12 cellular contexts compared by ENCODE assay signal in genomic region chr18:76697441-76697901, GRCh38.
DNase-seq lines count a peak whose midpoint lies in the region; ATAC-seq, FAIRE-seq and TF ChIP-seq lines count a peak whose summit lies in the region.
"Had no signal": no experiment of that assay in that cellular context is flagged by ENCODE, and none has a peak within 500 bp of the region (broad histone marks: within the 10 kb centered on the region; RNA-seq: fewer than 3 reads in every experiment).

No MANE protein-coding gene starts in this region.

- no peak for ATAC-seq in GM18870 (IDR thresholded peaks at IDR 0.05; ENCODE audit: unreplicated experiment)
- no peak for ATAC-seq in activated CD8-positive, alpha-beta T cell treated with anti-CD3 and anti-CD28 coated beads for 36 hours
- no peak for ATAC-seq in effector memory CD8-positive, alpha-beta T cell (replicated peaks)
- ATAC-seq: activated T-cell treated with anti-CD3 and anti-CD28 coated beads, Interleukin-2, amount 50 U/mL, for 4 hours had no signal

- CTCF ChIA-PET in activated CD8-positive, alpha-beta T cell treated with anti-CD3 and anti-CD28 coated beads for 36 hours (lab: Charles Lee), result interaction anchor here (2.2 kb wide), 1 partner anchor 12 kb away, joined by 11 read pairs; no protein-coding TSS in a partner anchor

- H3K27me3 Mint-ChIP-seq in astrocyte (ENCODE audit: low read depth, unreplicated experiment), result no peaks in the 10 kb centered on the region
- peaks cover 44% of the 10 kb centered on the region for H3K27me3 Mint-ChIP-seq in activated CD8-positive, alpha-beta T cell treated with anti-CD3 and anti-CD28 coated beads for 36 hours
- peaks cover 63 to 64% of the 10 kb centered on the region in 2 donors for H3K27me3 Mint-ChIP-seq in effector memory CD8-positive, alpha-beta T cell

- peak overlapping the region; percentile 45 for H3K4me3 ChIP-seq in astrocyte (ENCODE audit: insufficient read depth, low read depth, low read length)
- peak overlapping the region; percentile 41 for H3K4me3 ChIP-seq in left ventricle myocardium inferior
- H3K4me3 ChIP-seq in rectal smooth muscle tissue (ENCODE audit: low read length), result peak overlapping the region; percentile 25
- H3K4me3 ChIP-seq: lung had no signal

- DNase-seq in EH (ENCODE audit: low read depth) (peak; percentile 19), astrocyte (ENCODE audit: low read depth) (peak; percentile 46), left ventricle myocardium inferior (no peak), T-helper 2 cell (no peak)
- DNase-seq in activated CD8-positive, alpha-beta T cell treated with anti-CD3 and anti-CD28 coated beads for 36 hours, result no peak
- DNase-seq in effector memory CD8-positive, alpha-beta T cell, result no peak
- DNase-seq: activated T-cell treated with anti-CD3 and anti-CD28 coated beads, Interleukin-2, amount 50 U/mL, for 4 hours; T-helper 9 cell had no signal

- H3K27ac Mint-ChIP-seq in astrocyte (ENCODE audit: unreplicated experiment), result peak overlapping the region; percentile 68
- no peak overlapping the region for H3K27ac Mint-ChIP-seq in activated CD8-positive, alpha-beta T cell treated with anti-CD3 and anti-CD28 coated beads for 36 hours
- no peak overlapping the region for H3K27ac Mint-ChIP-seq in effector memory CD8-positive, alpha-beta T cell
- H3K27ac Mint-ChIP-seq: dendritic cell treated with granulocyte-macrophage colony-stimulating factor and Interleukin-4, amounts not matched to agents 40 ng/mL and 50 ng/mL, for 4 days had no signal

- H3K36me3 Mint-ChIP-seq in astrocyte (ENCODE audit: low read depth, unreplicated experiment), result no peaks in the 10 kb centered on the region
- H3K36me3 Mint-ChIP-seq in activated CD8-positive, alpha-beta T cell treated with anti-CD3 and anti-CD28 coated beads for 36 hours (ENCODE audit: low read depth), result no peaks in the 10 kb centered on the region
- H3K36me3 Mint-ChIP-seq in effector memory CD8-positive, alpha-beta T cell (ENCODE audit: insufficient read depth), result no peaks in the 10 kb centered on the region

- POLR2A ChIA-PET in activated CD8-positive, alpha-beta T cell treated with anti-CD3 and anti-CD28 coated beads for 36 hours (lab: Charles Lee), result no interaction called here

- intact Hi-C loops in left ventricle myocardium inferior (cut with micrococcal nuclease), result no loop called here
- intact Hi-C loops in activated CD8-positive, alpha-beta T cell treated with anti-CD3 and anti-CD28 coated beads for 36 hours (cut with micrococcal nuclease), result no loop called here

- peak overlapping the region; percentile 84 for H2AFZ ChIP-seq in astrocyte (ENCODE audit: low read depth, low read length)

- peak overlapping the region; percentile 20 for H3K4me3 Mint-ChIP-seq in astrocyte (ENCODE audit: unreplicated experiment)
- no peak overlapping the region for H3K4me3 Mint-ChIP-seq in activated CD8-positive, alpha-beta T cell treated with anti-CD3 and anti-CD28 coated beads for 36 hours
- no peak overlapping the region for H3K4me3 Mint-ChIP-seq in effector memory CD8-positive, alpha-beta T cell
- H3K4me3 Mint-ChIP-seq: activated T-cell treated with anti-CD3 and anti-CD28 coated beads, Interleukin-2, amount 50 U/mL, for 4 hours; dendritic cell treated with granulocyte-macrophage colony-stimulating factor and Interleukin-4, amounts not matched to agents 40 ng/mL and 50 ng/mL, for 4 days had no signal

- no peak for FAIRE-seq in astrocyte (lab: Jason Lieb, UNC)

- no peaks in the 10 kb centered on the region for H3K79me2 ChIP-seq in astrocyte (ENCODE audit: insufficient read depth, low read length)

- peak overlapping the region; percentile 80 for H3K4me2 ChIP-seq in astrocyte (ENCODE audit: low read length)

- no peaks in the 10 kb centered on the region for H3K9me3 Mint-ChIP-seq in astrocyte (ENCODE audit: unreplicated experiment)
- H3K9me3 Mint-ChIP-seq in activated CD8-positive, alpha-beta T cell treated with anti-CD3 and anti-CD28 coated beads for 36 hours, result no peaks in the 10 kb centered on the region
- H3K9me3 Mint-ChIP-seq in effector memory CD8-positive, alpha-beta T cell, result no peaks in the 10 kb centered on the region
- H3K9me3 Mint-ChIP-seq: activated T-cell treated with anti-CD3 and anti-CD28 coated beads, Interleukin-2, amount 50 U/mL, for 4 hours; dendritic cell treated with granulocyte-macrophage colony-stimulating factor and Interleukin-4, amounts not matched to agents 40 ng/mL and 50 ng/mL, for 4 days had no signal

- no peak overlapping the region for H3K27ac ChIP-seq in astrocyte (ENCODE audit: low read depth, low read length)
- peak overlapping the region; percentile 80 for H3K27ac ChIP-seq in left ventricle myocardium inferior (replicated peaks)
- H3K27ac ChIP-seq in rectal smooth muscle tissue (ENCODE audit: low read depth, low read length), result no peak overlapping the region

- peaks cover 10% of the 10 kb centered on the region for H3K27me3 ChIP-seq in astrocyte (ENCODE audit: insufficient read depth, low read length)
- peaks cover 71% of the 10 kb centered on the region for H3K27me3 ChIP-seq in left ventricle myocardium inferior (ENCODE audit: low read depth)
- H3K27me3 ChIP-seq in rectal smooth muscle tissue (ENCODE audit: control insufficient read depth, insufficient read depth, low read length), result no peaks in the 10 kb centered on the region

- H4K20me1 ChIP-seq in astrocyte (ENCODE audit: insufficient read depth, low read length), result no peaks in the 10 kb centered on the region

- peaks cover 4% of the 10 kb centered on the region for H3K4me1 ChIP-seq in astrocyte (ENCODE audit: insufficient read depth, low read length)
- H3K4me1 ChIP-seq in left ventricle myocardium inferior, result no peaks in the 10 kb centered on the region
- no peaks in the 10 kb centered on the region for H3K4me1 ChIP-seq in rectal smooth muscle tissue (ENCODE audit: control insufficient read depth, insufficient read depth, low read length)

- peaks cover 15% of the 10 kb centered on the region for H3K4me1 Mint-ChIP-seq in astrocyte (ENCODE audit: low read depth, unreplicated experiment)
- H3K4me1 Mint-ChIP-seq in activated CD8-positive, alpha-beta T cell treated with anti-CD3 and anti-CD28 coated beads for 36 hours (ENCODE audit: low read depth), result peaks cover 5% of the 10 kb centered on the region
- peaks cover 0 to 2% of the 10 kb centered on the region in 2 donors for H3K4me1 Mint-ChIP-seq in effector memory CD8-positive, alpha-beta T cell (ENCODE audit: low read depth in 2 of 2)

- H3K36me3 ChIP-seq in astrocyte (ENCODE audit: insufficient read depth, low read length) (no peaks in the 10 kb centered on the region), left ventricle myocardium inferior (no peaks in the 10 kb centered on the region), rectal smooth muscle tissue (ENCODE audit: control insufficient read depth, insufficient read depth, low read length) (no peaks in the 10 kb centered on the region)

- H3K9ac ChIP-seq in astrocyte (ENCODE audit: low read length) (peak overlapping the region; percentile 62), rectal smooth muscle tissue (ENCODE audit: low read length) (no peak overlapping the region)

- no peaks in the 10 kb centered on the region for H3K9me3 ChIP-seq in astrocyte (ENCODE audit: insufficient read depth, low read depth, low read length)
- peaks cover 3% of the 10 kb centered on the region for H3K9me3 ChIP-seq in left ventricle myocardium inferior (replicated peaks)

- TF ChIP-seq CTCF in astrocyte (IDR thresholded peaks at IDR 0.05; ENCODE audit: insufficient read depth, low read depth, low read length) (no peak), left ventricle myocardium inferior (IDR thresholded peaks at IDR 0.05; ENCODE audit: borderline replicate concordance) (no peak)
- no peak for TF ChIP-seq CTCF in activated CD8-positive, alpha-beta T cell treated with anti-CD3 and anti-CD28 coated beads for 36 hours (IDR thresholded peaks at IDR 0.05)

Comparison
In these comparisons a context has a peak if more than half of its experiments do, and no peak if none do; other contexts are left out.
1. DNase-seq: peak in EH (single experiment) and astrocyte (single experiment); none in left ventricle myocardium inferior (single experiment), T-helper 2 cell (0 of 5), activated CD8-positive, alpha-beta T cell treated with anti-CD3 and anti-CD28 coated beads for 36 hours (single experiment) and effector memory CD8-positive, alpha-beta T cell (0 of 3).
2. Peak in every context shown above with its lines, with median percentiles within 50 percentile points of each other: H3K4me3 ChIP-seq.